Comparison of ENCODE assay signal across 15 cellular contexts in the genomic region with DNA sequence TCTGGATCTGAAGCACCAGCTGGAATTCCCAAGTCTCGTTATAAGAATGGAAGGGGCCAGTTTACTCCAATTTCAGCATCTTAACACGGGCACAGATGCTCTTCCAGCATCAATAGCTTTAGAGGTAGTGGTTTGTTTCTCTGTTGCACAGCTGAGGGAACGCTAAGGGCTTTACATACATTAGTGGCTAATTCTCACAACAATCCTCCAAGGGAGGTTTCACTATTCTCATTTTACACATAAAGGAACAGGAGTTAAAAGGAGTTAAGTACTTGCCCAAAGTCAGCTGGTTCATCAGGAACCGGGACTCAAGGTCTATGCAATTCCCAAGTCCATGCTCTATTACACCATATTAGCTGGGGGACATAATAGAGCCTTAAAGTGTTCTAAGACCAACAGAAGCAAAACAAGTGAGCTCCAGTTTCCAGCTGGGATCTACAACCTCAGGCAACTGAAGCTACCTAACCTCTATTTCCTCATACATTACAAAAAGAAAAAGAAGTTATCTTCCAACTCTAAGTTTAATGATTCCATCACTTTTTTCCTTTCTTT. TPM values are rescaled to one million over a fixed set of nuclear protein-coding genes. Genes with fewer than 3 reads are reported as not detected.
DNase-seq lines count a peak whose midpoint lies in the region; ATAC-seq and TF ChIP-seq lines count a peak whose summit lies in the region.
"Had no signal": no experiment of that assay in that cellular context is flagged by ENCODE, and none has a peak within 500 bp of the region (broad histone marks: within the 10 kb centered on the region; RNA-seq: fewer than 3 reads in every experiment).

No MANE protein-coding gene starts in this region.

- no peaks in the 10 kb centered on the region for H4K20me1 ChIP-seq in hepatocyte (ENCODE audit: insufficient read depth, poor library complexity, severe bottlenecking)

- no peaks in the 10 kb centered on the region for H3K9me3 ChIP-seq in T-helper 17 cell (ENCODE audit: control insufficient read depth, low read length, poor library complexity, severe bottlenecking)
- no peaks in the 10 kb centered on the region for H3K9me3 ChIP-seq in hepatocyte (ENCODE audit: low read depth)
- H3K9me3 ChIP-seq: neutrophil, tibial nerve had no signal

- H3K4me3 Mint-ChIP-seq in activated CD4-positive, alpha-beta memory T cell treated with anti-CD3 and anti-CD28 coated beads for 36 hours: no peak overlapping the region
- no peak overlapping the region for H3K4me3 Mint-ChIP-seq in activated CD4-positive, alpha-beta memory T cell treated with anti-CD3 and anti-CD28 coated beads, Interleukin-2, amount 10 ng/mL, durations not matched to agents 7 days and 5 days
- H3K4me3 Mint-ChIP-seq in T-helper 17 cell: no peak overlapping the region
- H3K4me3 Mint-ChIP-seq in type B pancreatic cell: no peak overlapping the region
- H3K4me3 Mint-ChIP-seq: T-helper 1 cell treated with Interleukin-12 subunit alpha and Interleukin-12 subunit beta and Interleukin-4 antibody, amounts not matched to agents 30 μg/mL and 1 μg/mL, for 36 hours had no signal

- CTCF ChIA-PET in activated CD4-positive, alpha-beta memory T cell treated with anti-CD3 and anti-CD28 coated beads for 36 hours (lab: Charles Lee): interaction anchor here (2.8 kb wide), 1 partner anchor 29 kb away, joined by 12 read pairs; no protein-coding TSS in a partner anchor
- CTCF ChIA-PET in activated CD4-positive, alpha-beta memory T cell treated with anti-CD3 and anti-CD28 coated beads, Interleukin-2, amount 10 ng/mL, durations not matched to agents 7 days and 5 days (lab: Charles Lee): interaction anchor here (1.1 to 3.3 kb wide), 2 partner anchors 21 to 29 kb away, joined by 3 to 14 read pairs; no protein-coding TSS in a partner anchor

- WGBS in hepatocyte (ENCODE audit: low lambda C conversion rate, missing lambda C conversion rate): 76% methylated on average over 4 of the region's 4 CpGs

- no peak for TF ChIP-seq CTCF in hepatocyte (IDR thresholded peaks at IDR 0.05; ENCODE audit: poor library complexity)
- no peak for TF ChIP-seq CTCF in type B pancreatic cell (conservative IDR thresholded peaks at IDR 0.05)

- H3K27me3 ChIP-seq in hepatocyte: no peaks in the 10 kb centered on the region
- H3K27me3 ChIP-seq: neutrophil, tibial nerve had no signal

- no peak for ATAC-seq in T-helper 17 cell
- no peak for ATAC-seq in HG03175 (IDR thresholded peaks at IDR 0.05; ENCODE audit: unreplicated experiment)

- H3K4me1 ChIP-seq in hepatocyte (ENCODE audit: insufficient read depth): peaks cover 43% of the 10 kb centered on the region

- no peak overlapping the region for H2AFZ ChIP-seq in hepatocyte

- peaks cover 2% of the 10 kb centered on the region for H3K9me3 Mint-ChIP-seq in activated CD4-positive, alpha-beta memory T cell treated with anti-CD3 and anti-CD28 coated beads for 36 hours
- no peaks in the 10 kb centered on the region for H3K9me3 Mint-ChIP-seq in activated CD4-positive, alpha-beta memory T cell treated with anti-CD3 and anti-CD28 coated beads, Interleukin-2, amount 10 ng/mL, durations not matched to agents 7 days and 5 days
- no peaks in the 10 kb centered on the region for H3K9me3 Mint-ChIP-seq in type B pancreatic cell
- H3K9me3 Mint-ChIP-seq: T-helper 1 cell treated with Interleukin-12 subunit alpha and Interleukin-12 subunit beta and Interleukin-4 antibody, amounts not matched to agents 30 μg/mL and 1 μg/mL, for 36 hours had no signal

- no peak for DNase-seq in activated CD4-positive, alpha-beta memory T cell treated with anti-CD3 and anti-CD28 coated beads for 36 hours
- no peak for DNase-seq in activated CD4-positive, alpha-beta memory T cell treated with anti-CD3 and anti-CD28 coated beads, Interleukin-2, amount 10 ng/mL, durations not matched to agents 7 days and 5 days
- DNase-seq in T-helper 17 cell (no peak), hepatocyte (ENCODE audit: low spot score) (no peak), type B pancreatic cell (ENCODE audit: extremely low spot score, unreplicated experiment) (no peak), NCI-H2081 (lab: John Stamatoyannopoulos, UW) (no peak), NK-92 (lab: John Stamatoyannopoulos, UW; ENCODE audit: unreplicated experiment) (no peak)
- DNase-seq: activated CD4-positive, alpha-beta T cell treated with anti-CD3 and anti-CD28 coated beads, Interleukin-2, amount 50 U/mL, for 48 hours; activated effector memory CD4-positive, alpha-beta T cell treated with anti-CD3 and anti-CD28 coated beads, Interleukin-2, amount 50 U/mL, for 16 hours; erythroblast; NCI-H1694 treated with DMSO at 0.1 percent for 48 hours had no signal

- H3K27ac Mint-ChIP-seq in activated CD4-positive, alpha-beta memory T cell treated with anti-CD3 and anti-CD28 coated beads for 36 hours: peak overlapping the region; percentile 10
- no peak overlapping the region for H3K27ac Mint-ChIP-seq in activated CD4-positive, alpha-beta memory T cell treated with anti-CD3 and anti-CD28 coated beads, Interleukin-2, amount 10 ng/mL, durations not matched to agents 7 days and 5 days
- H3K27ac Mint-ChIP-seq in T-helper 17 cell: peak overlapping the region; percentile 93
- H3K27ac Mint-ChIP-seq in type B pancreatic cell: peak overlapping the region; percentile 42

- no peaks in the 10 kb centered on the region for H3K9me2 ChIP-seq in hepatocyte (replicated peaks; ENCODE audit: insufficient read depth)

- peaks cover 45% of the 10 kb centered on the region for H3K36me3 Mint-ChIP-seq in activated CD4-positive, alpha-beta memory T cell treated with anti-CD3 and anti-CD28 coated beads for 36 hours
- peaks cover 61% of the 10 kb centered on the region for H3K36me3 Mint-ChIP-seq in activated CD4-positive, alpha-beta memory T cell treated with anti-CD3 and anti-CD28 coated beads, Interleukin-2, amount 10 ng/mL, durations not matched to agents 7 days and 5 days (ENCODE audit: low read depth)
- H3K36me3 Mint-ChIP-seq in T-helper 17 cell (ENCODE audit: low read depth): peaks cover 7% of the 10 kb centered on the region
- H3K36me3 Mint-ChIP-seq in type B pancreatic cell: peaks cover 52% of the 10 kb centered on the region

- H3K27ac ChIP-seq in hepatocyte: peak overlapping the region; percentile 90
- H3K27ac ChIP-seq: neutrophil had no signal

- intact Hi-C loops in activated CD4-positive, alpha-beta memory T cell treated with anti-CD3 and anti-CD28 coated beads for 36 hours (cut with micrococcal nuclease): loop anchor here (2.0 kb wide), 1 partner anchor 29 kb away; no protein-coding TSS in a partner anchor

- no peaks in the 10 kb centered on the region for H3K36me3 ChIP-seq in hepatocyte (replicated peaks; ENCODE audit: insufficient read depth, low read depth)
- H3K36me3 ChIP-seq: neutrophil had no signal

- peak overlapping the region; percentile 48 for H3K4me2 ChIP-seq in hepatocyte

- POLR2A ChIA-PET in activated CD4-positive, alpha-beta memory T cell treated with anti-CD3 and anti-CD28 coated beads for 36 hours (lab: Charles Lee): interaction anchor here (1.1 kb wide), 1 partner anchor 165 kb away, joined by 3 read pairs; no protein-coding TSS in a partner anchor
- POLR2A ChIA-PET in activated CD4-positive, alpha-beta memory T cell treated with anti-CD3 and anti-CD28 coated beads, Interleukin-2, amount 10 ng/mL, durations not matched to agents 7 days and 5 days (lab: Charles Lee): interaction anchor here (0.7 to 5.6 kb wide), 4 partner anchors 10 to 94 kb away, joined by 3 to 32 read pairs (median 3); a partner anchor contains a TSS

- H3K27me3 Mint-ChIP-seq in activated CD4-positive, alpha-beta memory T cell treated with anti-CD3 and anti-CD28 coated beads for 36 hours: no peaks in the 10 kb centered on the region
- H3K27me3 Mint-ChIP-seq in activated CD4-positive, alpha-beta memory T cell treated with anti-CD3 and anti-CD28 coated beads, Interleukin-2, amount 10 ng/mL, durations not matched to agents 7 days and 5 days: no peaks in the 10 kb centered on the region
- H3K27me3 Mint-ChIP-seq in T-helper 17 cell: no peaks in the 10 kb centered on the region
- no peaks in the 10 kb centered on the region for H3K27me3 Mint-ChIP-seq in type B pancreatic cell

- H3K4me1 Mint-ChIP-seq in activated CD4-positive, alpha-beta memory T cell treated with anti-CD3 and anti-CD28 coated beads for 36 hours (ENCODE audit: low read depth): peaks cover 83% of the 10 kb centered on the region
- H3K4me1 Mint-ChIP-seq in activated CD4-positive, alpha-beta memory T cell treated with anti-CD3 and anti-CD28 coated beads, Interleukin-2, amount 10 ng/mL, durations not matched to agents 7 days and 5 days: peaks cover 71% of the 10 kb centered on the region
- H3K4me1 Mint-ChIP-seq in T-helper 17 cell (peaks cover 64% of the 10 kb centered on the region), type B pancreatic cell (ENCODE audit: unreplicated experiment) (peaks cover 30% of the 10 kb centered on the region)

- H3K79me2 ChIP-seq in hepatocyte: peaks cover 85% of the 10 kb centered on the region

- H3K4me3 ChIP-seq in hepatocyte: no peak overlapping the region
- H3K4me3 ChIP-seq: tibial nerve had no signal

RNA-seq across cellular contexts. Expression of a gene that starts 9.9 kb away (rescaled TPM):
- total RNA-seq in activated CD4-positive, alpha-beta memory T cell treated with anti-CD3 and anti-CD28 coated beads for 36 hours: 10 to 100 TPM; 66.4 to 66.6 TPM
- total RNA-seq in activated CD4-positive, alpha-beta memory T cell treated with anti-CD3 and anti-CD28 coated beads, Interleukin-2, amount 10 ng/mL, durations not matched to agents 7 days and 5 days: 10 to 100 TPM; 78.7 to 90.3 TPM
- 10 to 100 TPM; 76.4 to 81.6 TPM for total RNA-seq in T-helper 17 cell
- 89.7 and 99.4 TPM in 2 replicates for total RNA-seq in hepatocyte
- polyA plus RNA-seq in hepatocyte: 40.2 and 55.5 TPM in 2 replicates
- total RNA-seq in type B pancreatic cell (ENCODE audit: low replicate concordance): 50.1 and 76.6 TPM in 2 replicates
